8 cellular contexts compared by ENCODE assay signal in genomic region chr21:5103880-5104561, GRCh38.
DNase-seq lines count a peak whose midpoint lies in the region; ATAC-seq, FAIRE-seq and TF ChIP-seq lines count a peak whose summit lies in the region.
"Not testable (repeated sequence)": the region's sequence is repeated elsewhere in the genome, so short reads cannot be mapped to it uniquely, and the experiment has no call there.

No MANE protein-coding gene starts in this region.

- not testable (repeated sequence) for H3K27me3 Mint-ChIP-seq in activated T-cell treated with anti-CD3 and anti-CD28 coated beads, Interleukin-2, amount 50 U/mL, for 72 hours (ENCODE audit: low read depth); activated naive CD8-positive, alpha-beta T cell treated with anti-CD3 and anti-CD28 coated beads, Interleukin-2, amount 10 ng/mL, durations not matched to agents 7 days and 5 days

- not testable (repeated sequence) for TF ChIP-seq CTCF in MM.1S (IDR thresholded peaks at IDR 0.05; ENCODE audit: low read length); kidney (IDR thresholded peaks at IDR 0.05; ENCODE audit: borderline replicate concordance, extremely low read depth, insufficient read depth); neutrophil (IDR thresholded peaks at IDR 0.05)

- not testable (repeated sequence) for H3K36me3 ChIP-seq in BLaER1 treated with 17β-estradiol and CSF1 and Interleukin-3, amounts not matched to agents 10 nM and 100 nM; MM.1S (replicated peaks; ENCODE audit: insufficient read depth, low read length); kidney (ENCODE audit: control insufficient read depth in 1 of 2, insufficient read depth in 2 of 2, low read length in 2 of 2); neutrophil

- not testable (repeated sequence) for H4K20me1 ChIP-seq in BLaER1 treated with 17β-estradiol and CSF1 and Interleukin-3, amounts not matched to agents 10 nM and 100 nM; MM.1S (ENCODE audit: insufficient read depth, low read length)

- H3K9me2 ChIP-seq in MM.1S (replicated peaks; ENCODE audit: insufficient read depth, low read length) = not testable (repeated sequence)

- H2AFZ ChIP-seq in MM.1S (ENCODE audit: low read length) = not testable (repeated sequence)

- peak overlapping the region in 4 of 10 experiments; percentile 37 to 51 (median 48); a peak in 4 of 20 replicates for H3K4me3 ChIP-seq in BLaER1 treated with 17β-estradiol and CSF1 and Interleukin-3, amounts not matched to agents 10 nM and 100 nM
- not testable (repeated sequence) for H3K4me3 ChIP-seq in MM.1S (ENCODE audit: low read length); kidney (ENCODE audit: low read length in 2 of 2); neutrophil (ENCODE audit: low read depth in 1 of 2, low read length in 1 of 2)

- not testable (repeated sequence) for H3F3A ChIP-seq in MM.1S (ENCODE audit: insufficient read depth, low read length)

- POLR2A ChIA-PET in activated naive CD8-positive, alpha-beta T cell treated with anti-CD3 and anti-CD28 coated beads, Interleukin-2, amount 10 ng/mL, durations not matched to agents 7 days and 5 days (lab: Charles Lee) = not testable (repeated sequence)

- DNase-seq in MM.1S; activated naive CD8-positive, alpha-beta T cell treated with anti-CD3 and anti-CD28 coated beads, Interleukin-2, amount 10 ng/mL, durations not matched to agents 7 days and 5 days: not testable (repeated sequence)
- peak; percentile 63 for DNase-seq in activated CD4-positive, alpha-beta T cell treated with anti-CD3 and anti-CD28 coated beads for 48 hours
- DNase-seq in activated T-cell treated with anti-CD3 and anti-CD28 coated beads, Interleukin-2, amount 50 U/mL, for 72 hours = peak; percentile 32 to 43
- DNase-seq in kidney = peak; percentile 42
- peak; percentile 31 to 38 for DNase-seq in stimulated activated CD4-positive, alpha-beta T cell treated with anti-CD3 and anti-CD28 coated beads, Interleukin-4, amount 100 ng/mL, for 4 hours

- not testable (repeated sequence) for H3K79me2 ChIP-seq in MM.1S (ENCODE audit: low read length)

- H3K4me3 Mint-ChIP-seq in activated T-cell treated with anti-CD3 and anti-CD28 coated beads, Interleukin-2, amount 50 U/mL, for 72 hours = peak overlapping the region; percentile 76 to 88
- H3K4me3 Mint-ChIP-seq in activated naive CD8-positive, alpha-beta T cell treated with anti-CD3 and anti-CD28 coated beads, Interleukin-2, amount 10 ng/mL, durations not matched to agents 7 days and 5 days = peak overlapping the region; percentile 78

- peak overlapping the region; percentile 94 for H3K27ac Mint-ChIP-seq in activated T-cell treated with anti-CD3 and anti-CD28 coated beads, Interleukin-2, amount 50 U/mL, for 72 hours
- peak overlapping the region; percentile 91 for H3K27ac Mint-ChIP-seq in activated naive CD8-positive, alpha-beta T cell treated with anti-CD3 and anti-CD28 coated beads, Interleukin-2, amount 10 ng/mL, durations not matched to agents 7 days and 5 days

- H3K4me1 ChIP-seq in BLaER1 treated with 17β-estradiol and CSF1 and Interleukin-3, amounts not matched to agents 10 nM and 100 nM = peaks cover 3 to 19% (median 11%) of the 10 kb centered on the region in 10 experiments; a peak in 15 of 20 replicates
- not testable (repeated sequence) for H3K4me1 ChIP-seq in MM.1S (ENCODE audit: low read length); kidney (ENCODE audit: control insufficient read depth in 1 of 2, insufficient read depth in 1 of 2, low read depth in 1 of 2, low read length in 2 of 2); neutrophil (ENCODE audit: control insufficient read depth in 1 of 2, insufficient read depth in 1 of 2, low read depth in 1 of 2, low read length in 1 of 2)

- not testable (repeated sequence) for FAIRE-seq in kidney (lab: Jason Lieb, UNC)

- peak overlapping the region; percentile 54 to 84 (median 69); a peak in 19 of 22 replicates for H3K4me2 ChIP-seq in BLaER1 treated with 17β-estradiol and CSF1 and Interleukin-3, amounts not matched to agents 10 nM and 100 nM
- H3K4me2 ChIP-seq in MM.1S (ENCODE audit: low read depth, low read length) = not testable (repeated sequence)

- H3K36me3 Mint-ChIP-seq in activated T-cell treated with anti-CD3 and anti-CD28 coated beads, Interleukin-2, amount 50 U/mL, for 72 hours (ENCODE audit: insufficient read depth in 2 of 2); activated naive CD8-positive, alpha-beta T cell treated with anti-CD3 and anti-CD28 coated beads, Interleukin-2, amount 10 ng/mL, durations not matched to agents 7 days and 5 days: not testable (repeated sequence)

- intact Hi-C loops in kidney (cut with DNase I) = not testable (repeated sequence)

- peak overlapping the region in 8 of 11 experiments; percentile 45 to 76 (median 64); a peak in 14 of 22 replicates for H3K27ac ChIP-seq in BLaER1 treated with 17β-estradiol and CSF1 and Interleukin-3, amounts not matched to agents 10 nM and 100 nM
- H3K27ac ChIP-seq in MM.1S (ENCODE audit: low read length) (peak overlapping the region; percentile 37; the same call in 1 of the 2 replicates), neutrophil (peak overlapping the region; percentile 50)
- not testable (repeated sequence) for H3K27ac ChIP-seq in kidney (ENCODE audit: low read depth in 2 of 2, low read length in 2 of 2)

- not testable (repeated sequence) for H3K9me3 Mint-ChIP-seq in activated T-cell treated with anti-CD3 and anti-CD28 coated beads, Interleukin-2, amount 50 U/mL, for 72 hours; activated naive CD8-positive, alpha-beta T cell treated with anti-CD3 and anti-CD28 coated beads, Interleukin-2, amount 10 ng/mL, durations not matched to agents 7 days and 5 days

- H3K27me3 ChIP-seq in BLaER1 treated with 17β-estradiol and CSF1 and Interleukin-3, amounts not matched to agents 10 nM and 100 nM; MM.1S (replicated peaks; ENCODE audit: insufficient read depth, low read length); neutrophil: not testable (repeated sequence)

- H3K4me1 Mint-ChIP-seq in activated T-cell treated with anti-CD3 and anti-CD28 coated beads, Interleukin-2, amount 50 U/mL, for 72 hours (ENCODE audit: low read depth); activated naive CD8-positive, alpha-beta T cell treated with anti-CD3 and anti-CD28 coated beads, Interleukin-2, amount 10 ng/mL, durations not matched to agents 7 days and 5 days: not testable (repeated sequence)

- H3K9ac ChIP-seq in BLaER1 treated with 17β-estradiol and CSF1 and Interleukin-3, amounts not matched to agents 10 nM and 100 nM = peak overlapping the region in 6 of 11 experiments; percentile 47 to 79 (median 62); a peak in 7 of 22 replicates
- H3K9ac ChIP-seq in MM.1S (ENCODE audit: low read length); kidney (ENCODE audit: low read length in 2 of 2): not testable (repeated sequence)

- not testable (repeated sequence) for H3K9me3 ChIP-seq in BLaER1 treated with 17β-estradiol and CSF1 and Interleukin-3, amounts not matched to agents 10 nM and 100 nM (replicated peaks in 1 of 11); MM.1S (replicated peaks; ENCODE audit: insufficient read depth, low read length); kidney (ENCODE audit: control insufficient read depth in 1 of 2, low read length in 2 of 2); neutrophil

- not testable (repeated sequence) for ATAC-seq in activated T-cell treated with anti-CD3 and anti-CD28 coated beads, Interleukin-2, amount 50 U/mL, for 72 hours (replicated peaks in 1 of 2)
- peak; percentile 15 for ATAC-seq in activated naive CD8-positive, alpha-beta T cell treated with anti-CD3 and anti-CD28 coated beads, Interleukin-2, amount 10 ng/mL, durations not matched to agents 7 days and 5 days (ENCODE audit: low read depth)
